ENCODE assay signal across 8 cellular contexts in the genomic region with DNA sequence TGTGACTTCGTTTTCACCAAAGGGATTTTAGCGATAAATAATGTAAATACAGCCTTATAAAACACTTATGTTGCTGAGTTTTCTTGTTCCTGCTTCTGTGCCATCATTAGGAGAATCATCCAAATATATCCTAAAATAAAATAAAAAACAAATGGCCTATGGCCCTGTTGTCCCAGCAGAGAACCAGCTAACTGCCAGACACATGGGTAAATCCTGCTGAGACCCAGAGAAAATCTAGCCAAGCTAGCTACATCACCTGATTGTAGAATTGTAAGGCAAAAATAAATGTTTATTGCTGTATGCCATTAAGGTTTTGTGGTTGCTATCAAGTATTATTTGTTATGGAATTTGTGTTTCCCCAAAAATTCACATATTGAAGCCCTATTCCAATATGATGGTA.
"Had no signal": no experiment of that assay in that cellular context is flagged by ENCODE, and none has a peak within 500 bp of the region (broad histone marks: within the 10 kb centered on the region; RNA-seq: fewer than 3 reads in every experiment).

No MANE protein-coding gene starts in this region.

- ATAC-seq: GM23338, HCT116 had no signal

- DNase-seq: GM23248, GOT3, H7, H9, HCEC 1CT, HFFc6 had no signal
